In the genomic region with DNA sequence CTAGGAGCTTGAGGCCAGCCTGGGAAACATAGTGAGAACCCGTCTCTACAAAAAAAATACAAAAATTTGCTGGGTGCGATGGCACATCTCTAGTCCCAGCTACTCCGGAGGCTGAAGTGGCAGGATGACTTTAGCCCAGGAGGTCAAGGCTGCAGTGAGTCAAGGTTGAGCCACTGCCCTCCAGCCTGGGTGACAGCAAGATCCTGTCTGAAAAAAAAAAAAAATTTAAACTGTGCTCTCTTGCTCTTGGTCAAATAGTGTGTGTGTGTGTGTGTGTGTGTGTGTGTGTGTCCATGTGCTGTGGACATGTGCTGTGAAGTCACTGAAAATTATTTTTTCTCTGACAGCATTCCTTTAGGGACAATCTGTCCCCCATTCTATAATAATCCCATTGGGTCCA, we compare ENCODE assay signal across 29 cellular contexts.
"Had no signal": no experiment of that assay in that cellular context is flagged by ENCODE, and none has a peak within 500 bp of the region (broad histone marks: within the 10 kb centered on the region; RNA-seq: fewer than 3 reads in every experiment).

No MANE protein-coding gene starts in this region.

- H3K4me1 ChIP-seq: ascending aorta had no signal

- FAIRE-seq: bronchial epithelial cell, colon, TTC549 had no signal

- H3K36me3 ChIP-seq: ascending aorta, cardiac muscle cell had no signal

- ATAC-seq: activated CD8-positive, alpha-beta T cell treated with anti-CD3 and anti-CD28 coated beads for 36 hours; activated naive CD8-positive, alpha-beta T cell treated with anti-CD3 and anti-CD28 coated beads, Interleukin-2, amount 50 U/mL, for 24 hours; activated T-cell treated with anti-CD3 and anti-CD28 coated beads, Interleukin-2, amount 50 U/mL, for 4 hours had no signal

- DNase-seq: activated B cell treated with CpG ODN at 0.5 μM for 24 hours; activated CD4-positive, alpha-beta memory T cell treated with anti-CD3 and anti-CD28 coated beads for 36 hours; activated CD4-positive, alpha-beta T cell treated with anti-CD3 and anti-CD28 coated beads for 4 hours; activated CD4-positive, alpha-beta T cell treated with anti-CD3 and anti-CD28 coated beads, Interleukin-2, amount 10 ng/mL, durations not matched to agents 24 days and 14 days; activated CD4-positive, alpha-beta T cell treated with anti-CD3 and anti-CD28 coated beads, Interleukin-2, amount 50 U/mL, for 1 hour; activated CD4-positive, alpha-beta T cell treated with anti-CD3 and anti-CD28 coated beads, Interleukin-2, amount 50 U/mL, for 4 hours; activated CD4-positive, CD25-positive, alpha-beta regulatory T cell treated with anti-CD3 and anti-CD28 coated beads, Interleukin-2, amount 50 U/mL, for 72 hours; activated CD8-positive, alpha-beta memory T cell treated with anti-CD3 and anti-CD28 coated beads, Interleukin-2, amount 50 U/mL, for 4 hours; activated CD8-positive, alpha-beta T cell treated with anti-CD3 and anti-CD28 coated beads for 36 hours; activated effector memory CD4-positive, alpha-beta T cell treated with Interleukin-2 at 50 U/mL for 16 hours; activated gamma-delta T cell; activated naive CD4-positive, alpha-beta T cell treated with anti-CD3 and anti-CD28 coated beads, Interleukin-2, amount 10 ng/mL, durations not matched to agents 7 days and 5 days; activated naive CD4-positive, alpha-beta T cell treated with Interleukin-2 at 50 U/mL for 16 hours; activated naive CD8-positive, alpha-beta T cell treated with anti-CD3 and anti-CD28 coated beads, Interleukin-2, amount 10 ng/mL, durations not matched to agents 7 days and 5 days; activated naive CD8-positive, alpha-beta T cell treated with anti-CD3 and anti-CD28 coated beads, Interleukin-2, amount 50 U/mL, for 24 hours; activated T-cell treated with anti-CD3 and anti-CD28 coated beads for 4 hours; activated T-cell treated with anti-CD3 and anti-CD28 coated beads, Interleukin-2, amount 50 U/mL, for 1 hour; activated T-cell treated with anti-CD3 and anti-CD28 coated beads, Interleukin-2, amount 50 U/mL, for 4 hours; amygdala; anterior cingulate cortex; central memory CD4-positive, alpha-beta T cell; T-helper 2 cell; T-helper 9 cell had no signal

- H3K9me3 ChIP-seq: ascending aorta had no signal

- H3K4me3 ChIP-seq: ascending aorta, cardiac muscle cell had no signal

- H3K27me3 ChIP-seq: ascending aorta, cardiac muscle cell had no signal

- H3K27ac ChIP-seq: ascending aorta, cardiac muscle cell, VCaP had no signal
